8 cellular contexts compared by ENCODE assay signal in genomic region chr18:34153711-34154110, GRCh38.
DNase-seq lines count a peak whose midpoint lies in the region; ATAC-seq and TF ChIP-seq lines count a peak whose summit lies in the region.

No MANE protein-coding gene starts in this region.

- CTCF ChIA-PET in activated CD4-positive, alpha-beta T cell treated with anti-CD3 and anti-CD28 coated beads for 36 hours (lab: Charles Lee) = no interaction called here
- CTCF ChIA-PET in Caco-2 (lab: Charles Lee) = no interaction called here

- no peak for TF ChIP-seq CTCF in Caco-2 (IDR thresholded peaks at IDR 0.05; ENCODE audit: insufficient read depth in 1 of 2, low read depth in 1 of 2, low read length in 1 of 2, severe bottlenecking in 1 of 2, unreplicated experiment in 1 of 2)

- H3K27ac Mint-ChIP-seq in activated CD4-positive, alpha-beta T cell treated with anti-CD3 and anti-CD28 coated beads for 36 hours = no peak overlapping the region
- no peak overlapping the region for H3K27ac Mint-ChIP-seq in stimulated activated memory B cell treated with anti-CD40 and anti-IgM and Interleukin-4, amounts not matched to agents 10 μg/mL and 1 μg/mL and 100 μg/mL, for 72 hours
- no peak overlapping the region for H3K27ac Mint-ChIP-seq in Caco-2 (ENCODE audit: unreplicated experiment)

- no peak overlapping the region for H3K4me3 Mint-ChIP-seq in activated CD4-positive, alpha-beta T cell treated with anti-CD3 and anti-CD28 coated beads for 36 hours
- H3K4me3 Mint-ChIP-seq in stimulated activated memory B cell treated with anti-CD40 and anti-IgM and Interleukin-4, amounts not matched to agents 10 μg/mL and 1 μg/mL and 100 μg/mL, for 72 hours = peak overlapping the region; percentile 13
- no peak overlapping the region for H3K4me3 Mint-ChIP-seq in Caco-2 (ENCODE audit: unreplicated experiment)

- no peaks in the 10 kb centered on the region for H3K36me3 Mint-ChIP-seq in activated CD4-positive, alpha-beta T cell treated with anti-CD3 and anti-CD28 coated beads for 36 hours (ENCODE audit: low read depth)
- no peaks in the 10 kb centered on the region for H3K36me3 Mint-ChIP-seq in stimulated activated memory B cell treated with anti-CD40 and anti-IgM and Interleukin-4, amounts not matched to agents 10 μg/mL and 1 μg/mL and 100 μg/mL, for 72 hours
- no peaks in the 10 kb centered on the region for H3K36me3 Mint-ChIP-seq in Caco-2 (ENCODE audit: insufficient read depth, unreplicated experiment)

- H3K27me3 ChIP-seq in adipocyte (replicated peaks; ENCODE audit: control insufficient read depth, insufficient read depth, low read length) (peaks cover 15% of the 10 kb centered on the region), Caco-2 (replicated peaks; ENCODE audit: control insufficient read depth, insufficient read depth, low read length) (no peaks in the 10 kb centered on the region)

- no peak overlapping the region for H3K4me3 ChIP-seq in Jurkat, Clone E6-1 (ENCODE audit: low read length)
- H3K4me3 ChIP-seq in adipocyte (ENCODE audit: low read length) (peak overlapping the region; percentile 68), Caco-2 (ENCODE audit: low read depth, low read length) (no peak overlapping the region)

- H3K9ac ChIP-seq in adipocyte (ENCODE audit: low read length) = no peak overlapping the region

- intact Hi-C loops in activated CD4-positive, alpha-beta T cell treated with anti-CD3 and anti-CD28 coated beads for 36 hours (cut with DNase I, micrococcal nuclease) = no loop called here
- intact Hi-C loops in Caco-2 (cut with micrococcal nuclease; ENCODE audit: unreplicated experiment) = no loop called here

- peak; percentile 30 for ATAC-seq in activated CD4-positive, alpha-beta T cell treated with anti-CD3 and anti-CD28 coated beads for 36 hours
- no peak for ATAC-seq in stimulated activated memory B cell treated with anti-CD40 and anti-IgM and Interleukin-4, amounts not matched to agents 10 μg/mL and 1 μg/mL and 100 μg/mL, for 72 hours
- no peak for ATAC-seq in activated CD4-positive, CD25-positive, alpha-beta regulatory T cell treated with anti-CD3 and anti-CD28 coated beads, Interleukin-2, amount 50 U/mL, for 24 hours

- H3K9me3 Mint-ChIP-seq in activated CD4-positive, alpha-beta T cell treated with anti-CD3 and anti-CD28 coated beads for 36 hours (ENCODE audit: low read depth) = no peaks in the 10 kb centered on the region
- H3K9me3 Mint-ChIP-seq in stimulated activated memory B cell treated with anti-CD40 and anti-IgM and Interleukin-4, amounts not matched to agents 10 μg/mL and 1 μg/mL and 100 μg/mL, for 72 hours = no peaks in the 10 kb centered on the region
- no peaks in the 10 kb centered on the region for H3K9me3 Mint-ChIP-seq in Caco-2 (ENCODE audit: unreplicated experiment)

- H3K36me3 ChIP-seq in adipocyte (ENCODE audit: control insufficient read depth, insufficient read depth, low read length, severe bottlenecking) (no peaks in the 10 kb centered on the region), Caco-2 (ENCODE audit: control insufficient read depth, insufficient read depth, low read length) (no peaks in the 10 kb centered on the region)

- H3K4me1 ChIP-seq in adipocyte (ENCODE audit: control insufficient read depth, insufficient read depth, low read length) = peaks cover 6% of the 10 kb centered on the region
- no peaks in the 10 kb centered on the region for H3K4me1 ChIP-seq in Caco-2

- H3K4me1 Mint-ChIP-seq in activated CD4-positive, alpha-beta T cell treated with anti-CD3 and anti-CD28 coated beads for 36 hours = peaks cover 7% of the 10 kb centered on the region
- peaks cover 6% of the 10 kb centered on the region for H3K4me1 Mint-ChIP-seq in stimulated activated memory B cell treated with anti-CD40 and anti-IgM and Interleukin-4, amounts not matched to agents 10 μg/mL and 1 μg/mL and 100 μg/mL, for 72 hours
- no peaks in the 10 kb centered on the region for H3K4me1 Mint-ChIP-seq in Caco-2 (ENCODE audit: low read depth, unreplicated experiment)

- POLR2A ChIA-PET in activated CD4-positive, alpha-beta T cell treated with anti-CD3 and anti-CD28 coated beads for 36 hours (lab: Charles Lee) = no interaction called here
- POLR2A ChIA-PET in Caco-2 (lab: Charles Lee) = no interaction called here

- no TSS peak for BruUV-seq in Caco-2 (replicated peaks; lab: Mats Ljungman, UMichigan)

- H3K9me3 ChIP-seq in adipocyte (ENCODE audit: control insufficient read depth, low read length) = no peaks in the 10 kb centered on the region
- no peaks in the 10 kb centered on the region for H3K9me3 ChIP-seq in Caco-2

- no peak for DNase-seq in activated CD4-positive, alpha-beta T cell treated with anti-CD3 and anti-CD28 coated beads for 36 hours
- no peak for DNase-seq in activated CD4-positive, alpha-beta T cell treated with anti-CD3 and anti-CD28 coated beads for 1 hour
- DNase-seq in Jurkat, Clone E6-1 (ENCODE audit: low read depth, low spot score) = peak; percentile 10
- DNase-seq in adipocyte (ENCODE audit: low read depth) = no peak
- no peak for DNase-seq in NCI-H187 treated with DMSO at 0.1 percent for 48 hours (lab: John Stamatoyannopoulos, UW)
- DNase-seq in Caco-2 = no peak

- H3K27me3 Mint-ChIP-seq in activated CD4-positive, alpha-beta T cell treated with anti-CD3 and anti-CD28 coated beads for 36 hours = peaks cover 12% of the 10 kb centered on the region
- peaks cover 15% of the 10 kb centered on the region for H3K27me3 Mint-ChIP-seq in stimulated activated memory B cell treated with anti-CD40 and anti-IgM and Interleukin-4, amounts not matched to agents 10 μg/mL and 1 μg/mL and 100 μg/mL, for 72 hours
- peaks cover 3% of the 10 kb centered on the region for H3K27me3 Mint-ChIP-seq in Caco-2 (ENCODE audit: insufficient read depth, unreplicated experiment)
